In genomic region chr1:19888112-19888511, GRCh38 we compare ENCODE assay signal across 30 cellular contexts. TPM values are rescaled to one million over a fixed set of nuclear protein-coding genes. Genes with fewer than 3 reads are reported as not detected.
"Had no signal": no experiment of that assay in that cellular context is flagged by ENCODE, and none has a peak within 500 bp of the region (broad histone marks: within the 10 kb centered on the region; RNA-seq: fewer than 3 reads in every experiment).

No MANE protein-coding gene starts in this region.

- H3K27me3 Mint-ChIP-seq: activated CD8-positive, alpha-beta T cell treated with anti-CD3 and anti-CD28 coated beads for 36 hours; activated naive CD4-positive, alpha-beta T cell treated with anti-CD3 and anti-CD28 coated beads, Interleukin-2, amount 10 ng/mL, durations not matched to agents 7 days and 5 days; activated naive CD8-positive, alpha-beta T cell treated with anti-CD3 and anti-CD28 coated beads for 36 hours; T-cell had no signal

- H3K27ac ChIP-seq: brain microvascular endothelial cell, SK-N-MC, VCaP had no signal

- H3K4me3 Mint-ChIP-seq: activated CD8-positive, alpha-beta T cell treated with anti-CD3 and anti-CD28 coated beads for 36 hours; activated naive CD4-positive, alpha-beta T cell treated with anti-CD3 and anti-CD28 coated beads, Interleukin-2, amount 10 ng/mL, durations not matched to agents 7 days and 5 days; activated naive CD8-positive, alpha-beta T cell treated with anti-CD3 and anti-CD28 coated beads for 36 hours; activated T-cell treated with anti-CD3 and anti-CD28 coated beads, Interleukin-2, amount 50 U/mL, for 72 hours; T-cell had no signal

- H3K27ac Mint-ChIP-seq: activated CD8-positive, alpha-beta T cell treated with anti-CD3 and anti-CD28 coated beads for 36 hours; activated naive CD4-positive, alpha-beta T cell treated with anti-CD3 and anti-CD28 coated beads, Interleukin-2, amount 10 ng/mL, durations not matched to agents 7 days and 5 days; activated naive CD8-positive, alpha-beta T cell treated with anti-CD3 and anti-CD28 coated beads for 36 hours; activated T-cell treated with anti-CD3 and anti-CD28 coated beads, Interleukin-2, amount 50 U/mL, for 72 hours; activated T-helper 2 cell treated with anti-CD3 and anti-CD28 coated beads, Interferon-gamma antibody, Interleukin-2, Interleukin-4, amounts not matched to agents 10 μg/mL and 5 μg/mL and 100 μg/mL, durations not matched to agents 14 hours and 24 hours and 36 hours; T-cell had no signal

- H3K4me3 ChIP-seq: SK-N-MC had no signal

- H3K9me3 Mint-ChIP-seq: activated CD8-positive, alpha-beta T cell treated with anti-CD3 and anti-CD28 coated beads for 36 hours; activated naive CD4-positive, alpha-beta T cell treated with anti-CD3 and anti-CD28 coated beads, Interleukin-2, amount 10 ng/mL, durations not matched to agents 7 days and 5 days; activated naive CD8-positive, alpha-beta T cell treated with anti-CD3 and anti-CD28 coated beads for 36 hours; activated T-cell treated with anti-CD3 and anti-CD28 coated beads, Interleukin-2, amount 50 U/mL, for 72 hours; activated T-helper 2 cell treated with anti-CD3 and anti-CD28 coated beads, Interferon-gamma antibody, Interleukin-2, Interleukin-4, amounts not matched to agents 10 μg/mL and 5 μg/mL and 100 μg/mL, durations not matched to agents 14 hours and 24 hours and 36 hours; T-cell had no signal

- H3K27me3 ChIP-seq: brain microvascular endothelial cell had no signal

- DNase-seq: activated CD4-positive, alpha-beta T cell treated with anti-CD3 and anti-CD28 coated beads, Interleukin-2, amount 50 U/mL, for 1 hour; activated CD4-positive, CD25-positive, alpha-beta regulatory T cell; activated CD8-positive, alpha-beta memory T cell treated with anti-CD3 and anti-CD28 coated beads, Interleukin-2, amount 50 U/mL, for 4 hours; activated CD8-positive, alpha-beta T cell treated with anti-CD3 and anti-CD28 coated beads for 36 hours; activated gamma-delta T cell treated with Interleukin-2 at 50 U/mL for 16 hours; activated naive CD4-positive, alpha-beta T cell treated with anti-CD3 and anti-CD28 coated beads, Interleukin-2, amount 10 ng/mL, durations not matched to agents 7 days and 5 days; activated naive CD8-positive, alpha-beta T cell treated with anti-CD3 and anti-CD28 coated beads for 36 hours; activated T-cell treated with anti-CD3 and anti-CD28 coated beads, Interleukin-2, amount 50 U/mL, for 72 hours; brain microvascular endothelial cell; MM.1S; NCI-H1105; NCI-H1436; NCI-H1694 treated with DMSO at 0.1 percent for 48 hours; NCI-H2081; NCI-H2171; NCI-H2227 treated with DMSO at 0.1 percent for 48 hours; NCI-H446 treated with DMSO at 0.1 percent for 48 hours; NCI-H524 treated with DMSO at 0.1 percent for 48 hours; NCI-H748 treated with DMSO at 0.1 percent for 48 hours; RPMI8226; T-cell; T-helper 2 cell; T1000 had no signal

- ATAC-seq: activated CD8-positive, alpha-beta T cell treated with anti-CD3 and anti-CD28 coated beads for 36 hours; activated T-cell treated with anti-CD3 and anti-CD28 coated beads, Interleukin-2, amount 50 U/mL, for 72 hours; Panc1; Right ventricle myocardium inferior; T-cell had no signal

RNA-seq across cellular contexts. Expression of gene PLA2G2E, which starts 35.3 kb away (rescaled TPM):
- total RNA-seq: activated CD8-positive, alpha-beta T cell treated with anti-CD3 and anti-CD28 coated beads for 36 hours; activated naive CD8-positive, alpha-beta T cell treated with anti-CD3 and anti-CD28 coated beads for 36 hours; activated T-cell treated with anti-CD3 and anti-CD28 coated beads, Interleukin-2, amount 50 U/mL, for 72 hours; activated T-helper 2 cell treated with anti-CD3 and anti-CD28 coated beads, Interferon-gamma antibody, Interleukin-2, Interleukin-4, amounts not matched to agents 10 μg/mL and 5 μg/mL and 100 μg/mL, durations not matched to agents 14 hours and 24 hours and 36 hours; OCI-LY7; Right ventricle myocardium inferior; T-cell had no signal
- polyA plus RNA-seq: adipose tissue had no signal
